Comparison of ENCODE assay signal across 1 cellular context in the genomic region with DNA sequence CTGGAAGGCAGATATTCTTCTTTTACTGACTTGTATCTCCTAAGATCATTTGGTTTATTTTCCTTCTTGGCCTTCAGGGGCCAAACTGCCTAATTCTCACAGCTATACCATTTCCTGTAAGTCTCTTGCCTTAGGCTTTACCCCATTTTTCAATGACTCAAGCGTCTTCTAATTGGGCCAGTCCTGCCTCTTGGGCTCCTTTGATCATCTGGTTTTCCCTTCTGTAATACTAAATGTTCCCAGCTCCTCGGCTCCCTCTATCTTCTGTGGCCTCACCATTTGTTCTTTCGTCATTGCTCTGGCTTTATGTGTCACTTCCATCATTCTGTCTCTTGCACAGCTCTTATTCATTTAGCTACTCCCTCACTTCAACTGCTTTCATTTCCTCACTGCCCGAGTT.
TF ChIP-seq lines count a peak whose summit lies in the region.

No MANE protein-coding gene starts in this region.

TF ChIP-seq in WTC11, 78 proteins besides CTCF, POLR2A, EP300 and RAD21 (continued from another document):
- TF ChIP-seq, protein P1, sequence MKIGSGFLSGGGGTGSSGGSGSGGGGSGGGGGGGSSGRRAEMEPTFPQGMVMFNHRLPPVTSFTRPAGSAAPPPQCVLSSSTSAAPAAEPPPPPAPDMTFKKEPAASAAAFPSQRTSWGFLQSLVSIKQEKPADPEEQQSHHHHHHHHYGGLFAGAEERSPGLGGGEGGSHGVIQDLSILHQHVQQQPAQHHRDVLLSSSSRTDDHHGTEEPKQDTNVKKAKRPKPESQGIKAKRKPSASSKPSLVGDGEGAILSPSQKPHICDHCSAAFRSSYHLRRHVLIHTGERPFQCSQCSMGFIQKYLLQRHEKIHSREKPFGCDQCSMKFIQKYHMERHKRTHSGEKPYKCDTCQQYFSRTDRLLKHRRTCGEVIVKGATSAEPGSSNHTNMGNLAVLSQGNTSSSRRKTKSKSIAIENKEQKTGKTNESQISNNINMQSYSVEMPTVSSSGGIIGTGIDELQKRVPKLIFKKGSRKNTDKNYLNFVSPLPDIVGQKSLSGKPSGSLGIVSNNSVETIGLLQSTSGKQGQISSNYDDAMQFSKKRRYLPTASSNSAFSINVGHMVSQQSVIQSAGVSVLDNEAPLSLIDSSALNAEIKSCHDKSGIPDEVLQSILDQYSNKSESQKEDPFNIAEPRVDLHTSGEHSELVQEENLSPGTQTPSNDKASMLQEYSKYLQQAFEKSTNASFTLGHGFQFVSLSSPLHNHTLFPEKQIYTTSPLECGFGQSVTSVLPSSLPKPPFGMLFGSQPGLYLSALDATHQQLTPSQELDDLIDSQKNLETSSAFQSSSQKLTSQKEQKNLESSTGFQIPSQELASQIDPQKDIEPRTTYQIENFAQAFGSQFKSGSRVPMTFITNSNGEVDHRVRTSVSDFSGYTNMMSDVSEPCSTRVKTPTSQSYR (CRISPR knock-in tag; IDR thresholded peaks at IDR 0.05): no peak
- TF ChIP-seq NR2C2 (CRISPR knock-in tag; IDR thresholded peaks at IDR 0.05) (no peak), CREB1 (CRISPR knock-in tag; IDR thresholded peaks at IDR 0.05) (no peak), ZNF317 (CRISPR knock-in tag; IDR thresholded peaks at IDR 0.05; ENCODE audit: borderline replicate concordance, low read depth) (no peak)
